ENCODE assay signal across 8 cellular contexts in the genomic region with DNA sequence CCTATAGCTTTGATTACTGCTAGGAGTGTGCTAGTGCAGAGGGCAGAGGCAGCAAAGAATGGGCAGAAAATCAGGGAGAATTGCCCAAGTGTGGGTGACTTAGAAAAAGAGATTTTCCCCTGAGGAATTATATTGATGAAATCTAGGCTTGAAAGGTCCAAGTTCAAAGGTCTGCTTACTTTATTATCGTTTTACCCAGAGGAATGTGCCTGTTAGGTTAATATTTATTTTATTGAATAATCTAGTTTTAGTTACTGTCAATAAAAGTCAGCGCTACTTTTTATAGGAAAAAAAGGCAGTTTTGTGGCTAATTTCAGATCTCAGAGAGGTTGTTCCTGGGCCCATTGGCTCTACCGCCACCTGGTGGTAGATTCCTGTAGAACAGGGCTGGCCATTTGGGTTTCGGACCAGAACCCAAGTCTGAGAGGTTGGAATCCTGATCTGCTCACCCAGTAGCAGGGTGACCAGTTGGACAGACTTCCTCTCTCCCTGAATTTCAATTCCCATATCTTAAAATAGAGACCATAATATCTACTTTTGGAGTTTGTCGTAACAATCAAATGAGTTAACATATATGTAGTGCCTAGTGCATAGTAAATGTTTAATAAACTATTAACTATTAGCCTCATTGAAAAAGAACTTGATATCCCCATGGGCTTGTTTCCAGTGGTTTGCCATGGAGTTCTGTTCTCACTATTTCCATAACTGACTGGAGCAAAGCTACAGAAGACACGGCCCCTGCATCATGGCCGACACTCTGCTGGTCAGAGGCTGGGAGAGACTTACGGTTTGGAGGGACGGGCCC.
DNase-seq lines count a peak whose midpoint lies in the region; ATAC-seq and TF ChIP-seq lines count a peak whose summit lies in the region.

No MANE protein-coding gene starts in this region.

- no peak overlapping the region for H3K4me3 ChIP-seq in NB4 (ENCODE audit: low read depth, low read length)
- no peak overlapping the region for H3K4me3 ChIP-seq in effector memory CD4-positive, alpha-beta T cell (ENCODE audit: insufficient read depth, low read depth, low read length, poor library complexity, severe bottlenecking)

- TF ChIP-seq CTCF in GM10266 (IDR thresholded peaks at IDR 0.05; ENCODE audit: control insufficient read depth, insufficient read depth, low read depth, missing control alignments) (peak; percentile 86), NB4 (IDR thresholded peaks at IDR 0.05; ENCODE audit: low read depth, low read length) (peak; percentile 87)

- H3K36me3 Mint-ChIP-seq in activated CD4-positive, alpha-beta memory T cell treated with anti-CD3 and anti-CD28 coated beads for 36 hours: peaks cover 3% of the 10 kb centered on the region

- DNase-seq in GM10266 (ENCODE audit: extremely low spot score) (peak; percentile 27), NB4 (ENCODE audit: low read depth) (peak; percentile 44), medulla oblongata (ENCODE audit: extremely low spot score) (peak; percentile 71)
- DNase-seq in activated CD4-positive, alpha-beta memory T cell treated with anti-CD3 and anti-CD28 coated beads for 36 hours: peak; percentile 69
- peak; percentile 7 to 43 (median 21) for DNase-seq in effector memory CD4-positive, alpha-beta T cell
- peak; percentile 9 to 18 for DNase-seq in stimulated activated CD8-positive, alpha-beta memory T cell treated with anti-CD3 and anti-CD28 coated beads, Interleukin-15, amount 100 ng/mL, for 4 hours (ENCODE audit: low read depth in 2 of 2)

- H3K4me1 Mint-ChIP-seq in activated CD4-positive, alpha-beta memory T cell treated with anti-CD3 and anti-CD28 coated beads for 36 hours (ENCODE audit: low read depth): peaks cover 10% of the 10 kb centered on the region

- no peaks in the 10 kb centered on the region for H3K9me3 ChIP-seq in effector memory CD4-positive, alpha-beta T cell (ENCODE audit: control insufficient read depth, low read length)

- no peaks in the 10 kb centered on the region for H3K27me3 ChIP-seq in effector memory CD4-positive, alpha-beta T cell (replicated peaks; ENCODE audit: control insufficient read depth, insufficient read depth, low read length, poor library complexity, severe bottlenecking)

- POLR2A ChIA-PET in activated CD4-positive, alpha-beta memory T cell treated with anti-CD3 and anti-CD28 coated beads for 36 hours (lab: Charles Lee): no interaction called here

- ATAC-seq in HG02642 (IDR thresholded peaks at IDR 0.05; ENCODE audit: poor library complexity, unreplicated experiment) (no peak), HG02571 (IDR thresholded peaks at IDR 0.05; ENCODE audit: unreplicated experiment) (no peak)

- no peaks in the 10 kb centered on the region for H3K27me3 Mint-ChIP-seq in activated CD4-positive, alpha-beta memory T cell treated with anti-CD3 and anti-CD28 coated beads for 36 hours

- H3K27ac ChIP-seq in effector memory CD4-positive, alpha-beta T cell (ENCODE audit: insufficient read depth, low read length, poor library complexity, severe bottlenecking): no peak overlapping the region

- no peak overlapping the region for H3K27ac Mint-ChIP-seq in activated CD4-positive, alpha-beta memory T cell treated with anti-CD3 and anti-CD28 coated beads for 36 hours

- H3K9me3 Mint-ChIP-seq in activated CD4-positive, alpha-beta memory T cell treated with anti-CD3 and anti-CD28 coated beads for 36 hours: no peaks in the 10 kb centered on the region

- H3K36me3 ChIP-seq in effector memory CD4-positive, alpha-beta T cell (ENCODE audit: control insufficient read depth, insufficient read depth, low read length): no peaks in the 10 kb centered on the region

- CTCF ChIA-PET in activated CD4-positive, alpha-beta memory T cell treated with anti-CD3 and anti-CD28 coated beads for 36 hours (lab: Charles Lee): interaction anchor here (0.5 to 4.6 kb wide), 19 partner anchors 12 to 508 kb away, joined by 3 to 42 read pairs (median 4); no protein-coding TSS in a partner anchor

- intact Hi-C loops in activated CD4-positive, alpha-beta memory T cell treated with anti-CD3 and anti-CD28 coated beads for 36 hours (cut with micrococcal nuclease): loop anchor here (1.0 to 5.0 kb wide), 7 partner anchors 61 to 676 kb away; a partner anchor contains a TSS

- no peak overlapping the region for H3K4me3 Mint-ChIP-seq in activated CD4-positive, alpha-beta memory T cell treated with anti-CD3 and anti-CD28 coated beads for 36 hours

- no peak for TF ChIP-seq POLR2A in NB4 (IDR thresholded peaks at IDR 0.05; ENCODE audit: extremely low read depth, insufficient read length)

- H3K4me1 ChIP-seq in effector memory CD4-positive, alpha-beta T cell (ENCODE audit: control insufficient read depth, insufficient read depth, low read length, poor library complexity, severe bottlenecking): no peaks in the 10 kb centered on the region

Comparison
In these comparisons a context has a peak if more than half of its experiments do, and no peak if none do; other contexts are left out.
1. DNase-seq: peak in every context shown above with its lines; median percentile 71 in medulla oblongata; 69 in activated CD4-positive, alpha-beta memory T cell treated with anti-CD3 and anti-CD28 coated beads for 36 hours; 44 in NB4; 27 in GM10266; 21 in effector memory CD4-positive, alpha-beta T cell; 14 in stimulated activated CD8-positive, alpha-beta memory T cell treated with anti-CD3 and anti-CD28 coated beads, Interleukin-15, amount 100 ng/mL, for 4 hours.